ENCODE assay signal across 30 cellular contexts in the genomic region with DNA sequence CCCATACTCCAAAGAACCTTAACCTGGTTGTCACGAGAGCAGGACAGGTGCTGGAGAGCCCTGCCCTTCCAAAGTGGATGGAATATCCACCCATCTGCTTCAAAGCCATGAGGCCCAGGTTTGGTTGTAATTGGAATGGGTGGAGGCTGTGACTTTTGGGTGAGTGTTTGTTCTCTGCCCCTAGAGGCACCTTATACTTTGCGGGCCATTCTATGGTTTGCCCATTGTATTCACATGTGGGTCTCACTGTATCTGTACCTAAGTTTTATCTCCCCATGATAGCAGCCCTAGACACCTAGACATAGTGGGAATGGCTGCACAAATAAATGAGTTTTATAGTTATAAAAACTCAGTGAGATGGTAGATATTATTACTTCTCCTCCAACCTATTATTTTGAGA.
"Had no signal": no experiment of that assay in that cellular context is flagged by ENCODE, and none has a peak within 500 bp of the region (broad histone marks: within the 10 kb centered on the region; RNA-seq: fewer than 3 reads in every experiment).

No MANE protein-coding gene starts in this region.

- H3K9me3 Mint-ChIP-seq: natural killer cell; nephron; neural progenitor cell; stimulated activated memory B cell treated with anti-CD40 and anti-IgM and Interleukin-4, amounts not matched to agents 10 μg/mL and 1 μg/mL and 100 μg/mL, for 72 hours; stimulated activated naive CD8-positive, alpha-beta T cell treated with anti-CD3 and anti-CD28 coated beads, Interleukin-15, amount 100 ng/mL, for 72 hours had no signal

- H3K4me1 ChIP-seq: neural progenitor cell, parathyroid adenoma had no signal

- H3K4me3 ChIP-seq: neural progenitor cell, ovary, psoas muscle, skin epidermis, smooth muscle cell, spleen, suprapubic skin, testis, tibial artery, transverse colon, upper lobe of left lung, vagina had no signal

- H3K4me3 Mint-ChIP-seq: natural killer cell; nephron; neural progenitor cell; stimulated activated memory B cell treated with anti-CD40 and anti-IgM and Interleukin-4, amounts not matched to agents 10 μg/mL and 1 μg/mL and 100 μg/mL, for 72 hours; stimulated activated naive CD8-positive, alpha-beta T cell treated with anti-CD3 and anti-CD28 coated beads, Interleukin-15, amount 100 ng/mL, for 72 hours had no signal

- H3K27me3 ChIP-seq: neural progenitor cell, ovary, spleen, suprapubic skin, testis, tibial artery, transverse colon, upper lobe of left lung, vagina had no signal

- H3K27ac Mint-ChIP-seq: natural killer cell; nephron; neural progenitor cell; progenitor cell of endocrine pancreas; stimulated activated memory B cell treated with anti-CD40 and anti-IgM and Interleukin-4, amounts not matched to agents 10 μg/mL and 1 μg/mL and 100 μg/mL, for 72 hours; stimulated activated naive CD8-positive, alpha-beta T cell treated with anti-CD3 and anti-CD28 coated beads, Interleukin-15, amount 100 ng/mL, for 72 hours had no signal

- H3K36me3 ChIP-seq: neural progenitor cell, ovary, transverse colon had no signal

- H3K9me3 ChIP-seq: ovary, psoas muscle, spleen, suprapubic skin, testis, tibial artery, transverse colon, upper lobe of left lung, vagina had no signal

- DNase-seq: natural killer cell; occipital lobe; ovary; psoas muscle; right cardiac atrium; spleen; stimulated activated CD4-positive, alpha-beta T cell treated with anti-CD3 and anti-CD28 coated beads, Interleukin-12 subunit alpha, Interleukin-12 subunit beta, amount 100 ng/mL, for 4 hours; stimulated activated CD4-positive, alpha-beta T cell treated with anti-CD3 and anti-CD28 coated beads, Interleukin-1b, Interleukin-23, amount 100 ng/mL, for 48 hours; stimulated activated CD4-positive, alpha-beta T cell treated with anti-CD3 and anti-CD28 coated beads, Interleukin-4, amount 100 ng/mL, for 1 hour; stimulated activated CD4-positive, alpha-beta T cell treated with anti-CD3 and anti-CD28 coated beads, Interleukin-4, amount 100 ng/mL, for 4 hours; stimulated activated CD8-positive, alpha-beta memory T cell treated with anti-CD3 and anti-CD28 coated beads, Interleukin-4, amount 100 ng/mL, for 48 hours; stimulated activated naive CD4-positive, alpha-beta T cell; stimulated activated naive CD8-positive, alpha-beta T cell treated with anti-CD3 and anti-CD28 coated beads, Interleukin-15, amount 100 ng/mL, for 72 hours; stimulated activated naive CD8-positive, alpha-beta T cell treated with anti-CD3 and anti-CD28 coated beads, Interleukin-15, Interleukin-2, amounts not matched to agents 100 U/mL and 50 U/mL, for 24 hours; substantia nigra; testis; tibial artery; transverse colon; upper lobe of left lung had no signal

- H3K4me1 Mint-ChIP-seq: natural killer cell; nephron; stimulated activated naive CD8-positive, alpha-beta T cell treated with anti-CD3 and anti-CD28 coated beads, Interleukin-15, amount 100 ng/mL, for 72 hours had no signal

- FAIRE-seq: urothelium cell line had no signal

- ATAC-seq: natural killer cell; psoas muscle; right cardiac atrium; sciatic nerve; stimulated activated memory B cell treated with anti-CD40 and anti-IgM and Interleukin-4, amounts not matched to agents 10 μg/mL and 1 μg/mL and 100 μg/mL, for 72 hours; stimulated activated naive CD8-positive, alpha-beta T cell treated with anti-CD3 and anti-CD28 coated beads, Interleukin-15, amount 100 ng/mL, for 72 hours; stimulated activated naive CD8-positive, alpha-beta T cell treated with anti-CD3 and anti-CD28 coated beads, Interleukin-15, Interleukin-2, amounts not matched to agents 100 U/mL and 50 U/mL, for 24 hours had no signal

- H3K9ac ChIP-seq: neural progenitor cell, parathyroid adenoma had no signal

- H3K36me3 Mint-ChIP-seq: natural killer cell; stimulated activated memory B cell treated with anti-CD40 and anti-IgM and Interleukin-4, amounts not matched to agents 10 μg/mL and 1 μg/mL and 100 μg/mL, for 72 hours had no signal

- H2AFZ ChIP-seq: neural progenitor cell, parathyroid adenoma had no signal

- H3K4me2 ChIP-seq: neural progenitor cell, smooth muscle cell had no signal

- H3K27ac ChIP-seq: neural progenitor cell, ovary, parathyroid adenoma, psoas muscle, skin epidermis, spleen, suprapubic skin, testis, tibial artery, transverse colon, upper lobe of left lung, vagina had no signal

- H3K27me3 Mint-ChIP-seq: progenitor cell of endocrine pancreas; stimulated activated memory B cell treated with anti-CD40 and anti-IgM and Interleukin-4, amounts not matched to agents 10 μg/mL and 1 μg/mL and 100 μg/mL, for 72 hours had no signal
